In genomic region chr12:56266634-56267442, GRCh38 we compare ENCODE assay signal across 7 cellular contexts.
DNase-seq lines count a peak whose midpoint lies in the region; ATAC-seq lines count a peak whose summit lies in the region.

COQ10A (plus strand) TSS chr12:56266942; CDS start chr12:56267119, 177 bp downstream.

- DNase-seq in NCI-H1930 (lab: John Stamatoyannopoulos, UW) (peak; percentile 85 to 87), T1000 (lab: John Stamatoyannopoulos, UW) (peak; percentile 80), astrocyte of the hippocampus (ENCODE audit: low read depth, low spot score) (peak; percentile 94), hippocampal formation (lab: John Stamatoyannopoulos, UW) (peak; percentile 81 to 85), retina (peak; percentile 98)

- peak; percentile 43 for ATAC-seq in GM18508 (IDR thresholded peaks at IDR 0.05; ENCODE audit: insufficient read depth, unreplicated experiment)
- ATAC-seq in HG02970 (IDR thresholded peaks at IDR 0.05; ENCODE audit: low FRiP score, unreplicated experiment): peak; percentile 79

Comparison
In these comparisons a context has a peak if more than half of its experiments do, and no peak if none do; other contexts are left out.
1. Peak in every context shown above with its lines: DNase-seq and ATAC-seq.